ENCODE assay signal across 9 cellular contexts in genomic region chr13:108176685-108177274, GRCh38. TPM values are rescaled to one million over a fixed set of nuclear protein-coding genes. Genes with fewer than 3 reads are reported as not detected.
DNase-seq lines count a peak whose midpoint lies in the region; ATAC-seq, FAIRE-seq and TF ChIP-seq lines count a peak whose summit lies in the region.
"Had no signal": no experiment of that assay in that cellular context is flagged by ENCODE, and none has a peak within 500 bp of the region (broad histone marks: within the 10 kb centered on the region; RNA-seq: fewer than 3 reads in every experiment).

No MANE protein-coding gene starts in this region.

- peaks cover 9% of the 10 kb centered on the region for H3K27me3 Mint-ChIP-seq in activated T-cell treated with anti-CD3 and anti-CD28 coated beads, Interleukin-2, amount 50 U/mL, for 24 hours

- no peaks in the 10 kb centered on the region for H3K36me3 Mint-ChIP-seq in activated T-cell treated with anti-CD3 and anti-CD28 coated beads, Interleukin-2, amount 50 U/mL, for 24 hours (ENCODE audit: low read depth)

- H3K9me3 Mint-ChIP-seq in activated T-cell treated with anti-CD3 and anti-CD28 coated beads, Interleukin-2, amount 50 U/mL, for 24 hours: peaks cover 10% of the 10 kb centered on the region

- H3K27ac Mint-ChIP-seq in activated T-cell treated with anti-CD3 and anti-CD28 coated beads, Interleukin-2, amount 50 U/mL, for 24 hours: no peak overlapping the region

- H3K27me3 ChIP-seq in gastroesophageal sphincter: no peaks in the 10 kb centered on the region

- TF ChIP-seq EP300 in gastroesophageal sphincter (IDR thresholded peaks at IDR 0.05): no peak

- no peaks in the 10 kb centered on the region for H3K36me3 ChIP-seq in gastroesophageal sphincter

- WGBS in gastroesophageal sphincter (ENCODE audit: low coverage in 1 of 2), 2 donors: 37 to 43% methylated on average over 6 to 8 of the region's 8 CpGs

- peaks cover 0 to 29% (median 0%) of the 10 kb centered on the region in 3 donors for H3K9me3 ChIP-seq in gastroesophageal sphincter

- no peak overlapping the region for H3K4me3 Mint-ChIP-seq in activated T-cell treated with anti-CD3 and anti-CD28 coated beads, Interleukin-2, amount 50 U/mL, for 24 hours

- no peak for TF ChIP-seq CTCF in gastroesophageal sphincter (IDR thresholded peaks at IDR 0.05)

- no peak for FAIRE-seq in GM19239 (lab: Jason Lieb, UNC)

- DNase-seq in AML-193 (lab: John Stamatoyannopoulos, UW) (peak; percentile 32 to 59), NCI-H526 treated with DMSO at 0.1 percent for 48 hours (lab: John Stamatoyannopoulos, UW) (peak; percentile 10), head of caudate nucleus (peak in 39 of 42 donors; percentile 4 to 83 (median 52)), GM19239 (ENCODE audit: insufficient read length, low spot score) (no peak)
- DNase-seq in activated T-cell treated with anti-CD3 and anti-CD28 coated beads, Interleukin-2, amount 50 U/mL, for 24 hours: peak; percentile 62
- peak; percentile 22 for DNase-seq in stimulated activated CD8-positive, alpha-beta memory T cell treated with anti-CD3 and anti-CD28 coated beads, Interleukin-12 subunit alpha, Interleukin-12 subunit beta, amount 100 ng/mL, for 1 hour (ENCODE audit: low read depth)

- H3K27ac ChIP-seq in gastroesophageal sphincter: no peak overlapping the region

- no peaks in the 10 kb centered on the region for H3K4me1 Mint-ChIP-seq in activated T-cell treated with anti-CD3 and anti-CD28 coated beads, Interleukin-2, amount 50 U/mL, for 24 hours (ENCODE audit: low read depth)

- ATAC-seq in GM18858 (IDR thresholded peaks at IDR 0.05; ENCODE audit: unreplicated experiment) (peak; percentile 46), gastroesophageal sphincter (no peak)
- ATAC-seq: left colon had no signal

- intact Hi-C loops in head of caudate nucleus (cut with DNase I): no loop called here

- H3K4me1 ChIP-seq in gastroesophageal sphincter: no peaks in the 10 kb centered on the region

- TF ChIP-seq POLR2A in gastroesophageal sphincter (IDR thresholded peaks at IDR 0.05): no peak

- no peak overlapping the region for H3K4me3 ChIP-seq in gastroesophageal sphincter

RNA-seq across cellular contexts. Expression of gene LIG4, which starts 38.6 kb away (rescaled TPM):
- 10 to 100 TPM; 10.4 to 19.5 (median 13.5) TPM for total RNA-seq in gastroesophageal sphincter

RNA-seq across cellular contexts. Expression of gene ABHD13, which starts 41.4 kb away (rescaled TPM):
- total RNA-seq in gastroesophageal sphincter: 10 to 100 TPM; 11.6 to 23.8 (median 16.6) TPM
